In genomic region chr18:51135795-51136194, GRCh38 we compare ENCODE assay signal across 11 cellular contexts.
DNase-seq lines count a peak whose midpoint lies in the region; ATAC-seq and TF ChIP-seq lines count a peak whose summit lies in the region.
"Had no signal": no experiment of that assay in that cellular context is flagged by ENCODE, and none has a peak within 500 bp of the region (broad histone marks: within the 10 kb centered on the region; RNA-seq: fewer than 3 reads in every experiment).

No MANE protein-coding gene starts in this region.

- no peaks in the 10 kb centered on the region for H3K27me3 ChIP-seq in foreskin keratinocyte

- peaks cover 21% of the 10 kb centered on the region for H3K4me1 ChIP-seq in foreskin keratinocyte

- no peak overlapping the region for H3K4me3 ChIP-seq in AG10803 (ENCODE audit: low read length)

- DNase-seq in AG10803 (ENCODE audit: low read depth), result no peak
- DNase-seq in NAMALWA (ENCODE audit: low spot score), result peak; percentile 58
- DNase-seq in foreskin keratinocyte, result no peak
- DNase-seq in NCI-H2081 treated with DMSO at 0.1 percent for 48 hours (lab: John Stamatoyannopoulos, UW), result no peak
- DNase-seq in MV-4-11 (lab: John Stamatoyannopoulos, UW), result no peak
- DNase-seq in NCI-H2196 (lab: John Stamatoyannopoulos, UW; ENCODE audit: unreplicated experiment), result no peak
- DNase-seq: activated naive CD4-positive, alpha-beta T cell treated with Interleukin-2 at 50 U/mL for 16 hours; nucleus accumbens; stimulated activated CD8-positive, alpha-beta memory T cell treated with anti-CD3 and anti-CD28 coated beads, Interleukin-4, amount 100 ng/mL, for 48 hours had no signal

- peak; percentile 26; the same call in 1 of the 2 replicates for TF ChIP-seq CTCF in AG10803 (conservative IDR thresholded peaks at IDR 0.05; ENCODE audit: low read length)
- TF ChIP-seq CTCF in GM12873 (IDR thresholded peaks at IDR 0.05; ENCODE audit: insufficient read depth, low read depth, low read length, missing control alignments), result peak; percentile 63
- peak; percentile 54 for TF ChIP-seq CTCF in foreskin keratinocyte (conservative IDR thresholded peaks at IDR 0.05)

- ATAC-seq in foreskin keratinocyte (peak; percentile 44), HG03135 (IDR thresholded peaks at IDR 0.05; ENCODE audit: unreplicated experiment) (no peak)

- H3K27ac ChIP-seq in foreskin keratinocyte, result peak overlapping the region; percentile 84
